ENCODE assay signal across 2 cellular contexts in the genomic region with DNA sequence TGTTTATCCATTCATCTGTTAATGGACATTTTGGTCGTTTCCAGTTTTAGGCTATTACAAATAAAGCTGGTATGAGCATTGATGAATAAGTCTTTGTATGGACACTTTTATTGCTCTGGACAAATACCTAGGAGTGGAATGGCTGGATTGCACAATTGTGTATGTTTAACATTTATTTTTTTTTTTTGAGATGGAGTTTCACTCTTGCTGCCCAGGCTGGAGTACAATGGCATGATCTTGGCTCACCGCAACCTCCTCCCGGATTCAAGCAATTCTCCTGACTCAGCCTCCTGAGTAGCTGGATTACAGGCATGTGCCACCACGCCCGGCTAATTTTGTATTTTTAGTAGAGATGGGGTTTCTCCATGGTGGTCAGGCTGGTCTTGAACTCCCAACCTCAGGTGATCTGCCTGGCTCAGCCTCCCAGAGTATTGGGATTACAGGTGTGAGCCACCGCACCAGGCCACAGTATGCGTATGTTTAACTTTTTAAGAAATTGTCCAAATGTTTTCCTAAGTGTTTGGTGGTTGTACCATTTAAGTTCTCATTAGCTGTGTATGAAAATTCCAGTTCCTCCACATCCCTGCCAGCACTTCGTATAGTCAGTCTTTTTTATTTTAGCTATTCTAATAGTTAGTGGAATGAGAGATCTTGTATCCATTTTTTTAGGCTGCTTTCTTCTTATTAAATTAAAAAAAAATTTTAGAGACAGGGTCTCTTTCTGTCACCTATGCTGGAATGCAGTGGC.
TF ChIP-seq lines count a peak whose summit lies in the region.

No MANE protein-coding gene starts in this region.

TF ChIP-seq in IMR-90, 13 proteins besides CTCF, POLR2A, EP300 and RAD21:
- TF ChIP-seq CEBPB (IDR thresholded peaks at IDR 0.05; ENCODE audit: low read depth, low read length), result peak; percentile 96

TF ChIP-seq in SK-N-SH, 30 proteins besides CTCF, POLR2A, EP300 and RAD21:
- TF ChIP-seq NFIC (IDR thresholded peaks at IDR 0.05; ENCODE audit: borderline replicate concordance) (0 out of 2 replicates have a peak, but pooled peaks have one; percentile 5), FOSL2 (IDR thresholded peaks at IDR 0.05; ENCODE audit: borderline replicate concordance, low read depth) (peak; percentile 41; the same call in 1 of the 2 replicates), TCF12 (IDR thresholded peaks at IDR 0.05) (peak; percentile 31; the same call in 1 of the 2 replicates), PBX3 (IDR thresholded peaks at IDR 0.05) (peak; percentile 35; the same call in 1 of the 2 replicates), MEF2A (IDR thresholded peaks at IDR 0.05; ENCODE audit: borderline replicate concordance, low read depth) (peak; percentile 73)
